ENCODE assay signal across 5 cellular contexts in genomic region chr6:52168351-52168750, GRCh38. TPM values are rescaled to one million over a fixed set of nuclear protein-coding genes. Genes with fewer than 3 reads are reported as not detected.
"Had no signal": no experiment of that assay in that cellular context is flagged by ENCODE, and none has a peak within 500 bp of the region (broad histone marks: within the 10 kb centered on the region; RNA-seq: fewer than 3 reads in every experiment).

No MANE protein-coding gene starts in this region.

RNA-seq across cellular contexts. Expression of gene IL17A, which starts 17.8 kb away (rescaled TPM):
- total RNA-seq: HepG2, HT-29, HT1080, IMR-90 had no signal
- polyA plus RNA-seq: HepG2, IgD-negative memory B cell, IMR-90 had no signal
